Comparison of ENCODE assay signal across 1 cellular context in the genomic region with DNA sequence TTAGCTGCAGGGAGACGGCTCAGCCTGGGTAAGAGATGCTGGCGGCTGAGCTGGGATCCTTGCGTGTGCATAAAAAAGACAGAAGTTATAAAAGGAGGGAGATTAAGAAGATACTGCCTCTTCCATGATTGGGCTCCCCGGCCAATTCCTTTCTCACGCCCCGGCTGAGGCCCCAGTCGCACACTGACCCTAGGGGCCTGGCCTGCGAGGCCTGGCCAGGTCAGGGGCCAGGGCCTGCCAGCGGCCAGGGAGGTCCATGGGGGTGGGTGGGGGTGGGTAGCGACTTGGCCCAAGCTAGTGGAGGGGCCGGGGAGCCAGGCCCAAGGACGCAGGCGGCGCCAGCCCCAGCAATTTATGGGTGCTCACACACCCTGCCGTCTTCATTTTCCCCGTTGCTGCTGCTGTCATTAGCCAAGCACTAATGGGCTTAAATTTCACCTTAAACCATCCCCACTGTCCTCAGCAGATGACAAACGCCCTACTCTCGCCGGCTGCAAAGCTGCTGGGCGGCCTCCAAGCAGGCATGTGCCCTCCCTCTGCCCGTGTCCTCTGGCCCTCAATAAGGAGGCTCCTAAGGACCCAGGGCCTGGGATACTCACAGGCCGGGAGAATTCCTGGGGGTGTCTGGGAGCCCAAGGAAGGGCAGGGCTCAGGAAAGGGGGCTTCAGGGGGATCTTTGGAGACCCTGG.
TF ChIP-seq lines count a peak whose summit lies in the region.

No MANE protein-coding gene starts in this region.

TF ChIP-seq in HEK293, 187 proteins besides CTCF, POLR2A, EP300 and RAD21 (continued from another document):
- TF ChIP-seq, protein P1, sequence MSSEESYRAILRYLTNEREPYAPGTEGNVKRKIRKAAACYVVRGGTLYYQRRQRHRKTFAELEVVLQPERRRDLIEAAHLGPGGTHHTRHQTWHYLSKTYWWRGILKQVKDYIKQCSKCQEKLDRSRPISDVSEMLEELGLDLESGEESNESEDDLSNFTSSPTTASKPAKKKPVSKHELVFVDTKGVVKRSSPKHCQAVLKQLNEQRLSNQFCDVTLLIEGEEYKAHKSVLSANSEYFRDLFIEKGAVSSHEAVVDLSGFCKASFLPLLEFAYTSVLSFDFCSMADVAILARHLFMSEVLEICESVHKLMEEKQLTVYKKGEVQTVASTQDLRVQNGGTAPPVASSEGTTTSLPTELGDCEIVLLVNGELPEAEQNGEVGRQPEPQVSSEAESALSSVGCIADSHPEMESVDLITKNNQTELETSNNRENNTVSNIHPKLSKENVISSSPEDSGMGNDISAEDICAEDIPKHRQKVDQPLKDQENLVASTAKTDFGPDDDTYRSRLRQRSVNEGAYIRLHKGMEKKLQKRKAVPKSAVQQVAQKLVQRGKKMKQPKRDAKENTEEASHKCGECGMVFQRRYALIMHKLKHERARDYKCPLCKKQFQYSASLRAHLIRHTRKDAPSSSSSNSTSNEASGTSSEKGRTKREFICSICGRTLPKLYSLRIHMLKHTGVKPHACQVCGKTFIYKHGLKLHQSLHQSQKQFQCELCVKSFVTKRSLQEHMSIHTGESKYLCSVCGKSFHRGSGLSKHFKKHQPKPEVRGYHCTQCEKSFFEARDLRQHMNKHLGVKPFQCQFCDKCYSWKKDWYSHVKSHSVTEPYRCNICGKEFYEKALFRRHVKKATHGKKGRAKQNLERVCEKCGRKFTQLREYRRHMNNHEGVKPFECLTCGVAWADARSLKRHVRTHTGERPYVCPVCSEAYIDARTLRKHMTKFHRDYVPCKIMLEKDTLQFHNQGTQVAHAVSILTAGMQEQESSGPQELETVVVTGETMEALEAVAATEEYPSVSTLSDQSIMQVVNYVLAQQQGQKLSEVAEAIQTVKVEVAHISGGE (tag by site-specific recombination; conservative IDR thresholded peaks at IDR 0.05; ENCODE audit: low read depth) = no peak
- TF ChIP-seq YY2 (tag by site-specific recombination; IDR thresholded peaks at IDR 0.05) (no peak), ZNF707 (tag by site-specific recombination; IDR thresholded peaks at IDR 0.05) (no peak)
